In the genomic region with DNA sequence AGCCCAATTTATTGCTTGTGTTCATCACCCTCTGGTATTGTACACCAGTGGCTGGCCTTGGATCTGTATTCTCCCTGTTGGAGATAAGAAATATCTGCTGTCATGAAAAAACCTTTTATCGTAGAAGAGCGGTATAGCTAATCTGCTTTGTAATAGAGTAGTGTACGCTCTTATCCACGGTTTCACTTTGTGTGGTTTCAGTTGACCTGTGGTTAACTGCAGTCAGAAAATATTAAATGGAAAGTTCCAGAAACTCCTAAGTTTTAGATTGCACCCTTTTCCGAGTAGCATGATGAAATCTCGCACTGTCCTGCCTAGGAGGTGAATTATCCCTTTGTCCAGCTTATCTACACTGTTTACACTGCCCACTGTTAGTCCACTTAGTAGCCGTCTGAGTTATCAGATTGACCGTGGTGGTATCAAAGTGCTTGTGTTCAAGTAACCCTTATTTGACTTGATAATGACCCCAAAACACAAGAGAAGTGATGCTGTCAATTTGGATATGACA, we compare ENCODE assay signal across 11 cellular contexts. TPM values are rescaled to one million over a fixed set of nuclear protein-coding genes. Genes with fewer than 3 reads are reported as not detected.
DNase-seq lines count a peak whose midpoint lies in the region; ATAC-seq and TF ChIP-seq lines count a peak whose summit lies in the region.
"Had no signal": no experiment of that assay in that cellular context is flagged by ENCODE, and none has a peak within 500 bp of the region (broad histone marks: within the 10 kb centered on the region; RNA-seq: fewer than 3 reads in every experiment).

No MANE protein-coding gene starts in this region.

- no peak overlapping the region for H3K4me3 ChIP-seq in Caco-2 (ENCODE audit: low read depth, low read length)
- H3K4me3 ChIP-seq in cardiac fibroblast (replicated peaks in 1 of 2; ENCODE audit: low read depth in 2 of 2, low read length in 2 of 2): peak overlapping the region; percentile 8 to 36

- peak overlapping the region; percentile 19 for H3K4me3 Mint-ChIP-seq in Caco-2 (ENCODE audit: unreplicated experiment)
- H3K4me3 Mint-ChIP-seq in natural killer cell: peak overlapping the region; percentile 66

- peaks cover 6% of the 10 kb centered on the region for H3K36me3 Mint-ChIP-seq in Caco-2 (ENCODE audit: insufficient read depth, unreplicated experiment)
- H3K36me3 Mint-ChIP-seq in natural killer cell: no peaks in the 10 kb centered on the region

- DNase-seq in Caco-2 (no peak), MV-4-11 (lab: John Stamatoyannopoulos, UW) (peak; percentile 26), cardiac fibroblast (ENCODE audit: low read depth in 2 of 2) (peak; percentile 20 to 32), natural killer cell (no peak), HPDE6-E6E7 (ENCODE audit: extremely low spot score) (no peak)
- DNase-seq in stimulated activated CD4-positive, alpha-beta T cell treated with anti-CD3 and anti-CD28 coated beads, Interleukin-1b, Interleukin-23, amount 100 ng/mL, for 48 hours: no peak
- DNase-seq: activated CD4-positive, alpha-beta T cell treated with anti-CD3 and anti-CD28 coated beads for 1 hour; activated naive CD4-positive, alpha-beta T cell; NCI-H510A treated with DMSO at 0.1 percent for 48 hours had no signal

- H3K4me1 ChIP-seq in Caco-2: peaks cover 20% of the 10 kb centered on the region

- no peaks in the 10 kb centered on the region for H3K27me3 ChIP-seq in Caco-2 (replicated peaks; ENCODE audit: control insufficient read depth, insufficient read depth, low read length)

- H3K36me3 ChIP-seq in Caco-2 (ENCODE audit: control insufficient read depth, insufficient read depth, low read length): no peaks in the 10 kb centered on the region

- H3K27me3 Mint-ChIP-seq in Caco-2 (ENCODE audit: insufficient read depth, unreplicated experiment) (no peaks in the 10 kb centered on the region), natural killer cell (ENCODE audit: low read depth in 2 of 2) (no peaks in the 10 kb centered on the region)

- peak in 1 of 3 donors; percentile 56 for ATAC-seq in natural killer cell
- no peak for ATAC-seq in GM21381 (IDR thresholded peaks at IDR 0.05; ENCODE audit: unreplicated experiment)
- no peak for ATAC-seq in HG03095 (IDR thresholded peaks at IDR 0.05; ENCODE audit: unreplicated experiment)

- peaks cover 10% of the 10 kb centered on the region for H3K4me1 Mint-ChIP-seq in Caco-2 (ENCODE audit: low read depth, unreplicated experiment)
- H3K4me1 Mint-ChIP-seq in natural killer cell: peaks cover 36 to 65% of the 10 kb centered on the region in 2 donors

- H3K27ac Mint-ChIP-seq in Caco-2 (ENCODE audit: unreplicated experiment): no peak overlapping the region
- H3K27ac Mint-ChIP-seq in natural killer cell: peak overlapping the region; percentile 56 to 62

- CTCF ChIA-PET in Caco-2 (lab: Charles Lee): interaction anchor here (0.5 kb wide), 1 partner anchor 957 kb away, joined by 4 read pairs; no protein-coding TSS in a partner anchor

- no TSS peak for BruUV-seq in Caco-2 (replicated peaks; lab: Mats Ljungman, UMichigan)

- H3K9me3 Mint-ChIP-seq in Caco-2 (ENCODE audit: unreplicated experiment) (no peaks in the 10 kb centered on the region), natural killer cell (no peaks in the 10 kb centered on the region)

- TF ChIP-seq CTCF in Caco-2 (IDR thresholded peaks at IDR 0.05; ENCODE audit: insufficient read depth in 1 of 2, low read depth in 1 of 2, low read length in 1 of 2, severe bottlenecking in 1 of 2, unreplicated experiment in 1 of 2) (no peak), cardiac fibroblast (IDR thresholded peaks at IDR 0.05; ENCODE audit: low read depth, low read length) (no peak), natural killer cell (IDR thresholded peaks at IDR 0.05) (no peak)

- H3K9me3 ChIP-seq in Caco-2: no peaks in the 10 kb centered on the region

- POLR2A ChIA-PET in Caco-2 (lab: Charles Lee): no interaction called here

- intact Hi-C loops in Caco-2 (cut with micrococcal nuclease; ENCODE audit: unreplicated experiment): no loop called here
- intact Hi-C loops in natural killer cell (cut with micrococcal nuclease): loop anchor here (5.0 kb wide), 1 partner anchor 33 kb away; no protein-coding TSS in a partner anchor

RNA-seq across cellular contexts. Expression of a gene that starts 42.4 kb away (rescaled TPM):
- 34.2 and 44.1 TPM in 2 replicates for total RNA-seq in Caco-2 (2022)
- total RNA-seq in natural killer cell: 100 to 1,000 TPM in 1 of 3 donors, 10 to 100 TPM in 2; 60.8 to 121 (median 73.1) TPM

Comparison
In these comparisons a context has a peak if more than half of its experiments do, and no peak if none do; other contexts are left out.
1. DNase-seq: peak in MV-4-11 (single experiment) and cardiac fibroblast (2 of 2); none in Caco-2 (0 of 2), natural killer cell (single experiment), stimulated activated CD4-positive, alpha-beta T cell treated with anti-CD3 and anti-CD28 coated beads, Interleukin-1b, Interleukin-23, amount 100 ng/mL, for 48 hours (single experiment) and HPDE6-E6E7 (single experiment).